In genomic region chr18:66562279-66562678, GRCh38 we compare ENCODE assay signal across 23 cellular contexts. TPM values are rescaled to one million over a fixed set of nuclear protein-coding genes. Genes with fewer than 3 reads are reported as not detected.
"Had no signal": no experiment of that assay in that cellular context is flagged by ENCODE, and none has a peak within 500 bp of the region (broad histone marks: within the 10 kb centered on the region; RNA-seq: fewer than 3 reads in every experiment).

No MANE protein-coding gene starts in this region.

- ATAC-seq: K562, T-cell had no signal

- H3K27ac Mint-ChIP-seq: IgD-negative memory B cell, T-cell had no signal

- H3K9ac ChIP-seq: KMS-11, SK-N-SH had no signal

- H3K36me3 Mint-ChIP-seq: IgD-negative memory B cell, T-cell had no signal

- H3K4me1 Mint-ChIP-seq: IgD-negative memory B cell, T-cell had no signal

- DNase-seq: Kasumi-1, MM.1S, NCI-H1092 treated with DMSO at 0.1 percent for 48 hours, NCI-H1436, NCI-H187, NCI-H2029, NCI-H2081 treated with DMSO at 0.1 percent for 48 hours, NCI-H2171, NCI-H226, NCI-H446, NCI-H510A, NCI-H524 treated with DMSO at 0.1 percent for 48 hours, NCI-H774, RPMI8226, SHP77, SK-N-SH, SW 1271, T-cell had no signal

- H3K27me3 Mint-ChIP-seq: IgD-negative memory B cell, T-cell had no signal

- H3K4me3 ChIP-seq: K562 had no signal

- H3K9me3 ChIP-seq: SK-N-SH had no signal

- H3K27ac ChIP-seq: HL-60, KMS-11 had no signal

- H3K9me3 Mint-ChIP-seq: IgD-negative memory B cell had no signal

- H3K4me3 Mint-ChIP-seq: IgD-negative memory B cell, T-cell had no signal

- H3K4me2 ChIP-seq: KMS-11, SK-N-SH had no signal

RNA-seq across cellular contexts. Expression of gene CDH19, which starts 41.6 kb away (rescaled TPM):
- total RNA-seq: K562, M059J, T-cell had no signal
